In the genomic region with DNA sequence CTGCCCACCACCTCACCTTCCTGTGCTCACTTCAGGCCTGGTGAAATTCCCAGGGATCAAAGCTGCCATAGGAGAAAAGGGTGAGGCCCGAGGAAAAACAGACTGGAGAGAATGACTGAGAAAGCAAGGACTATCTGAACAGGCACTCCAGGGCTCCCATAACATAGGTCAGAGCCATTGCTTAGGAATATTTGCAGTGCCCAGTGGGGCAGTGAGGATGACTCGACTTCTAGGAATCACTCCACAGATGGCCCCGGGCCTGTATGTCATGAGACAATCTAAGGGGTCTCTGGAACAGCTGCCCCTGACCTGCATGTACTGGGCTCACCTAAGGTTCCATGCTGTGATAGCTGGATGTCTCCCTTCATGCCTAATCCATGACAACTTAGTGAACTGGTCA, we compare ENCODE assay signal across 30 cellular contexts. TPM values are rescaled to one million over a fixed set of nuclear protein-coding genes. Genes with fewer than 3 reads are reported as not detected.
"Had no signal": no experiment of that assay in that cellular context is flagged by ENCODE, and none has a peak within 500 bp of the region (broad histone marks: within the 10 kb centered on the region; RNA-seq: fewer than 3 reads in every experiment).

No MANE protein-coding gene starts in this region.

- DNase-seq: activated CD4-positive, alpha-beta T cell treated with anti-CD3 and anti-CD28 coated beads, Interleukin-2, amount 50 U/mL, for 1 hour; activated CD4-positive, CD25-positive, alpha-beta regulatory T cell treated with anti-CD3 and anti-CD28 coated beads, Interleukin-2, amount 50 U/mL, for 72 hours; activated CD8-positive, alpha-beta T cell treated with anti-CD3 and anti-CD28 coated beads, Interleukin-2, amount 10 ng/mL, durations not matched to agents 7 days and 5 days; activated gamma-delta T cell; activated naive CD4-positive, alpha-beta T cell treated with anti-CD3 and anti-CD28 coated beads, Interleukin-2, amount 50 U/mL, for 16 hours; activated naive CD8-positive, alpha-beta T cell treated with anti-CD3 and anti-CD28 coated beads, Interleukin-2, amount 50 U/mL, for 24 hours; anterior cingulate cortex; central memory CD4-positive, alpha-beta T cell; effector memory CD4-positive, alpha-beta T cell; hippocampal formation; left ventricle myocardium superior; naive B cell; sigmoid colon; spleen; stimulated activated CD4-positive, alpha-beta T cell treated with anti-CD3 and anti-CD28 coated beads, Interleukin-4, amount 100 ng/mL, for 1 hour; stimulated activated naive CD4-positive, alpha-beta T cell; thyroid gland had no signal

- H3K36me3 ChIP-seq: neural progenitor cell, spleen, thyroid gland had no signal

- H3K27me3 ChIP-seq: neural progenitor cell, sigmoid colon, thyroid gland had no signal

- H3K4me2 ChIP-seq: neural progenitor cell had no signal

- H3K27ac ChIP-seq: neural progenitor cell, spleen, thyroid gland, VCaP had no signal

- H2AFZ ChIP-seq: neural progenitor cell had no signal

- FAIRE-seq: endothelial cell of umbilical vein, frontal cortex had no signal

- ATAC-seq: activated CD8-positive, alpha-beta T cell treated with anti-CD3 and anti-CD28 coated beads, Interleukin-2, amount 10 ng/mL, durations not matched to agents 7 days and 5 days; activated naive CD8-positive, alpha-beta T cell treated with anti-CD3 and anti-CD28 coated beads, Interleukin-2, amount 50 U/mL, for 24 hours; esophagus mucosa; left ventricle myocardium superior had no signal

- H3K4me3 ChIP-seq: neural progenitor cell, spleen, thyroid gland had no signal

- H3K9me3 ChIP-seq: sigmoid colon, thyroid gland had no signal

- H3K9ac ChIP-seq: neural progenitor cell had no signal

- H3K4me1 ChIP-seq: neural progenitor cell, spleen, thyroid gland had no signal

RNA-seq across cellular contexts. Expression of gene GPHB5, which starts 51.6 kb away (rescaled TPM):
- total RNA-seq: activated CD8-positive, alpha-beta T cell treated with anti-CD3 and anti-CD28 coated beads, Interleukin-2, amount 10 ng/mL, durations not matched to agents 7 days and 5 days; activated T-helper 1 cell treated with anti-CD3 and anti-CD28 coated beads, Interleukin-12 subunit alpha, Interleukin-12 subunit beta, Interleukin-2, Interleukin-4 antibody, amounts not matched to agents 30 ng/mL and 10 ng/mL and 1 ng/mL, durations not matched to agents 14 hours and 24 hours and 36 hours; dermis microvascular lymphatic vessel endothelial cell; endothelial cell of umbilical vein; esophagus mucosa; frontal cortex; left ventricle myocardium superior; mucosa of gallbladder; osteoblast; posterior vena cava; renal cortical epithelial cell; sigmoid colon; spleen; T-helper 2 cell treated with Interferon-gamma antibody and Interleukin-4, amounts not matched to agents 100 ng/mL and 5 ng/mL, for 36 hours; thyroid gland; urinary bladder had no signal
- polyA plus RNA-seq: endothelial cell of umbilical vein, sigmoid colon, spleen, urinary bladder had no signal
